In genomic region chr15:56337084-56337725, GRCh38 we compare ENCODE assay signal across 17 cellular contexts. TPM values are rescaled to one million over a fixed set of nuclear protein-coding genes. Genes with fewer than 3 reads are reported as not detected.
DNase-seq lines count a peak whose midpoint lies in the region; ATAC-seq, FAIRE-seq and TF ChIP-seq lines count a peak whose summit lies in the region.
"Had no signal": no experiment of that assay in that cellular context is flagged by ENCODE, and none has a peak within 500 bp of the region (broad histone marks: within the 10 kb centered on the region; RNA-seq: fewer than 3 reads in every experiment).

No MANE protein-coding gene starts in this region.

- DNase-seq in GM12891 (ENCODE audit: insufficient read length, low spot score) = no peak
- peak; percentile 22 for DNase-seq in NCI-H69 (lab: John Stamatoyannopoulos, UW)
- DNase-seq in mesendoderm = no peak
- DNase-seq in left cardiac atrium = no peak
- no peak for DNase-seq in ACHN
- no peak for DNase-seq in endodermal cell
- DNase-seq: BE2C, GDM1, Kasumi-1, MG63, NCI-H1417, NCI-H1694 treated with DMSO at 0.1 percent for 48 hours, NCI-H2081 treated with DMSO at 0.1 percent for 48 hours, NCI-H446 had no signal

- H3K4me3 ChIP-seq in mesendoderm (ENCODE audit: low read length) (no peak overlapping the region), endodermal cell (ENCODE audit: low read length) (no peak overlapping the region)
- H3K4me3 ChIP-seq: A549, MG63 had no signal

- no peak overlapping the region for H3K9ac ChIP-seq in mesendoderm (ENCODE audit: low read length)
- no peak overlapping the region for H3K9ac ChIP-seq in endodermal cell (ENCODE audit: extremely low read depth, low read length, poor library complexity, severe bottlenecking)

- H2AK5ac ChIP-seq in mesendoderm (ENCODE audit: low read length) = no peak overlapping the region

- H2BK120ac ChIP-seq in mesendoderm (ENCODE audit: low read depth, low read length) = peak overlapping the region; percentile 12

- H2BK15ac ChIP-seq in mesendoderm (replicated peaks; ENCODE audit: low read depth) = no peak overlapping the region

- no peak overlapping the region for H3K18ac ChIP-seq in mesendoderm (ENCODE audit: low read length)

- intact Hi-C loops in left cardiac atrium (cut with DNase I) = no loop called here

- H3K27ac ChIP-seq in mesendoderm (ENCODE audit: low read depth, low read length) (no peak overlapping the region), endodermal cell (ENCODE audit: low read depth, low read length) (no peak overlapping the region)
- H3K27ac ChIP-seq: A549 had no signal

- H3K4me1 ChIP-seq in mesendoderm (ENCODE audit: control insufficient read depth, low read depth, low read length) (no peaks in the 10 kb centered on the region), endodermal cell (ENCODE audit: control insufficient read depth, insufficient read depth, low read length) (no peaks in the 10 kb centered on the region)
- H3K4me1 ChIP-seq: A549, BE2C had no signal

- no peaks in the 10 kb centered on the region for H3K9me3 ChIP-seq in endodermal cell (ENCODE audit: control insufficient read depth, low read length)
- H3K9me3 ChIP-seq: BE2C, MG63 had no signal

- no peak overlapping the region for H4K5ac ChIP-seq in mesendoderm (ENCODE audit: low read length)

- H3K4me3 Mint-ChIP-seq in endodermal cell = no peak overlapping the region

- TF ChIP-seq POLR2A in GM12891 (IDR thresholded peaks at IDR 0.05; ENCODE audit: low read depth, low read length) = no peak

- no peak overlapping the region for H3K4ac ChIP-seq in mesendoderm (ENCODE audit: low read depth, low read length)

- in situ Hi-C loops in ACHN (cut with HindIII; ENCODE audit: low pct_ligation_motif_present, low pct_unique_long_range_greater_than_20kb, low sequenced_read_pairs) = no loop called here

- no peak for TF ChIP-seq CTCF in endodermal cell (conservative IDR thresholded peaks at IDR 0.05)

- H3K56ac ChIP-seq in mesendoderm (ENCODE audit: low read length) = no peak overlapping the region

- H3K27me3 ChIP-seq in mesendoderm (ENCODE audit: insufficient read depth, low read length, poor library complexity) (no peaks in the 10 kb centered on the region), endodermal cell (ENCODE audit: control insufficient read depth, insufficient read depth, low read length, poor library complexity, severe bottlenecking) (no peaks in the 10 kb centered on the region)
- H3K27me3 ChIP-seq: BE2C, MG63 had no signal

- FAIRE-seq in GM12891 (lab: Jason Lieb, UNC) = no peak
- FAIRE-seq: A549 had no signal

- no peaks in the 10 kb centered on the region for H3K36me3 ChIP-seq in mesendoderm (ENCODE audit: control insufficient read depth, insufficient read depth, low read length)
- no peaks in the 10 kb centered on the region for H3K36me3 ChIP-seq in endodermal cell (ENCODE audit: control insufficient read depth, insufficient read depth, low read length)
- H3K36me3 ChIP-seq: BE2C, MG63 had no signal

- no peak overlapping the region for H3K23ac ChIP-seq in mesendoderm (ENCODE audit: low read length)

- H2BK5ac ChIP-seq in mesendoderm (ENCODE audit: low read length) = no peak overlapping the region

- H3K79me2 ChIP-seq in mesendoderm (ENCODE audit: control insufficient read depth, insufficient read depth, low read length) = no peaks in the 10 kb centered on the region

- ATAC-seq in GM21447 (IDR thresholded peaks at IDR 0.05; ENCODE audit: unreplicated experiment) = peak; percentile 50
- ATAC-seq in left cardiac atrium = no peak
- ATAC-seq: A549, Panc1 had no signal

- H3K4me1 Mint-ChIP-seq in endodermal cell = no peaks in the 10 kb centered on the region

- no CpG with 5 or more reads among the region's 2 CpGs for WGBS in mesendoderm (ENCODE audit: extremely low coverage, insufficient coverage, low lambda C conversion rate)
- WGBS in endodermal cell (ENCODE audit: insufficient coverage in 1 of 2, insufficient read length in 1 of 2), 2 experiments = 60 to 92% methylated on average over 1 to 2 of the region's 2 CpGs

- H3K79me1 ChIP-seq in mesendoderm (ENCODE audit: low read length) = no peaks in the 10 kb centered on the region

- no peak overlapping the region for H3K4me2 ChIP-seq in mesendoderm (ENCODE audit: low read length)
- H3K4me2 ChIP-seq: A549 had no signal

- H3K36me3 Mint-ChIP-seq in endodermal cell (ENCODE audit: low read depth) = no peaks in the 10 kb centered on the region

- no peaks in the 10 kb centered on the region for H3K27me3 Mint-ChIP-seq in endodermal cell (ENCODE audit: insufficient read depth)

- H4K8ac ChIP-seq in mesendoderm (ENCODE audit: low read depth, low read length) = no peak overlapping the region

- H3K9me3 Mint-ChIP-seq in endodermal cell = peaks cover 10% of the 10 kb centered on the region

- H3K27ac Mint-ChIP-seq in endodermal cell = no peak overlapping the region

TF ChIP-seq in GM12891, 5 proteins besides CTCF, POLR2A, EP300 and RAD21:
- peak; percentile 82 for TF ChIP-seq PAX5 (IDR thresholded peaks at IDR 0.05; ENCODE audit: insufficient read depth, low read length, severe bottlenecking)
- TF ChIP-seq POLR2AphosphoS5 (IDR thresholded peaks at IDR 0.05; ENCODE audit: low read depth, low read length) = no peak
TF ChIP-seq in GM12891: peak in this region for 1.

RNA-seq across cellular contexts. Expression of gene TEX9, which starts 28.0 kb away (rescaled TPM):
- polyA plus RNA-seq in GM12891 (2012; ENCODE audit: low read depth, missing spikeins) = 12.9 TPM
- polyA plus RNA-seq in mesendoderm (2013, experiment 1 of 2) = 7.9 TPM
- 8.3 TPM for polyA plus RNA-seq in mesendoderm (2013, experiment 2 of 2)
- total RNA-seq in left cardiac atrium (1 to 10 TPM; 1.1 to 1.5 TPM), endodermal cell (10 to 100 TPM in 1 of 2 donors, 1 to 10 TPM in 1; 8.7 to 10.2 TPM)
- 19.3 TPM for polyA plus RNA-seq in endodermal cell (2013, experiment 1 of 2)
- polyA plus RNA-seq in endodermal cell (2013, experiment 2 of 2) = 21.3 TPM
